ENCODE assay signal across 24 cellular contexts in the genomic region with DNA sequence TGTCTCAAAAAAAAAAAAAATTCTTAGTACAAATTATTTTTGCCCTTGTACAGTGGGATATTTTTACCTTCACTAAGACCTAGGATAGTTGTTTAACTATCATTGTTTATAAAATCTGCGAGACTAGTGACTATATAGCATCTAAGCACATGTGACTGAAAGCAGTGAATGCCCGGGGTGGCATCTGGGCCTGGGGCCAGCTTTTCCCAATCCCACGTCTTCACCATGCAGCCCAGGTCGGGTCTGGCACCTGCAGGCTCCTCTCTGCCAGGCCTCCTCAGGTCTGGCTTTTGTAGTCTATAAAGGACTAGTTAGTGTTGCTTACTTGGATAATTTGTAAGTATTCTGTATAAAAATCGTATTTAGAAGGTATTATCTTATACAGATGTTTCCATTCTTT.
"Had no signal": no experiment of that assay in that cellular context is flagged by ENCODE, and none has a peak within 500 bp of the region (broad histone marks: within the 10 kb centered on the region; RNA-seq: fewer than 3 reads in every experiment).

No MANE protein-coding gene starts in this region.

- H3K9me3 ChIP-seq: gastrocnemius medialis, heart left ventricle, mucosa of descending colon, prostate gland, sigmoid colon, testis, tibial artery had no signal

- H3K79me2 ChIP-seq: hepatocyte, parathyroid adenoma had no signal

- H3K4me3 ChIP-seq: gastrocnemius medialis, heart left ventricle, hepatocyte, mucosa of descending colon, neural progenitor cell, prostate gland, sigmoid colon, testis, tibial artery had no signal

- H3K36me3 ChIP-seq: neural progenitor cell, prostate gland had no signal

- H3K27me3 ChIP-seq: gastrocnemius medialis, heart left ventricle, hepatocyte, neural progenitor cell, sigmoid colon, testis, tibial artery had no signal

- H2AFZ ChIP-seq: hepatocyte, neural progenitor cell, parathyroid adenoma had no signal

- DNase-seq: cortex of kidney; effector memory CD8-positive, alpha-beta T cell; foreskin fibroblast; gastrocnemius medialis; heart left ventricle; kidney; mesenchymal stem cell; mucosa of descending colon; naive B cell; sigmoid colon; stimulated activated CD4-positive, alpha-beta T cell treated with anti-CD3 and anti-CD28 coated beads, Interleukin-4, amount 100 ng/mL, for 4 hours; stimulated activated naive CD8-positive, alpha-beta T cell treated with anti-CD3 and anti-CD28 coated beads, Interleukin-15, Interleukin-2, amounts not matched to agents 100 U/mL and 50 U/mL, for 24 hours; testis; tibial artery had no signal

- H3K9ac ChIP-seq: parathyroid adenoma had no signal

- ATAC-seq: effector memory CD8-positive, alpha-beta T cell; esophagus mucosa; gastrocnemius medialis; left lobe of liver; mucosa of descending colon; natural killer cell treated with Interleukin-12 subunit alpha and Interleukin-12 subunit beta and Interleukin-15 and Interleukin-18, amount 100 ng/mL, for 72 hours; right cardiac atrium; stimulated activated memory B cell treated with anti-CD40 and anti-IgM and Interleukin-4, amounts not matched to agents 10 μg/mL and 1 μg/mL and 100 μg/mL, for 72 hours; stimulated activated naive CD8-positive, alpha-beta T cell treated with anti-CD3 and anti-CD28 coated beads, Interleukin-15, Interleukin-2, amounts not matched to agents 100 U/mL and 50 U/mL, for 24 hours had no signal

- H3K27ac ChIP-seq: epithelial cell of prostate, gastrocnemius medialis, heart left ventricle, hepatocyte, neural progenitor cell, parathyroid adenoma, prostate gland, sigmoid colon, testis, tibial artery had no signal

- H3K4me2 ChIP-seq: hepatocyte, neural progenitor cell had no signal

- H3K4me1 ChIP-seq: gastrocnemius medialis, neural progenitor cell, parathyroid adenoma, prostate gland, sigmoid colon, testis, tibial artery had no signal
